ENCODE assay signal across 9 cellular contexts in the genomic region with DNA sequence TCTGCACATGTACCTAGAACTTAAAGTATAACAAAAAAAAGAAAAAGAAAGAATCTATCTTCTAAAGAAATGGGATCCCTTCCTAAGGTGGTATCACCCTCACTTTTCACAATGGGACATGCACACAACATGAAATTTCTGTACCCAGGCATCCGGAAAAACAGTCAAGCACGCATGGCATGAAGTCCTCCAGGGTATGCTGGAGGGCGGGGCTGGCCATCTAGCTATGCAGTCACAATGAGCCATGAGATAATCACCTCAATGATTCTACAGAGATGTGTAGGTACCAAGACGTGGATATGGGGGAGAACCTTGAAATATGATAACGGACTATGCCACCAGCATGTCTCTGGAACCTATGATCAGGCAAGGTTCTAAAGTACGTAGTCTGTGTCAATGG.
"Had no signal": no experiment of that assay in that cellular context is flagged by ENCODE, and none has a peak within 500 bp of the region (broad histone marks: within the 10 kb centered on the region; RNA-seq: fewer than 3 reads in every experiment).

No MANE protein-coding gene starts in this region.

- H3K27ac Mint-ChIP-seq: IgD-negative memory B cell had no signal

- H3K9me3 Mint-ChIP-seq: IgD-negative memory B cell had no signal

- H3K4me2 ChIP-seq: KMS-11 had no signal

- H3K27ac ChIP-seq: HL-60, KMS-11 had no signal

- DNase-seq: IMR-90, KBM-7, KG1 had no signal

- H3K9ac ChIP-seq: KMS-11 had no signal

- H3K4me3 Mint-ChIP-seq: IgD-negative memory B cell had no signal

- ATAC-seq: HepG2, K562 had no signal

- H3K36me3 Mint-ChIP-seq: IgD-negative memory B cell had no signal

- H3K4me3 ChIP-seq: K562 had no signal

- FAIRE-seq: HepG2, HTR-8/SVneo, K562 had no signal
